Comparison of ENCODE assay signal across 1 cellular context in genomic region chr15:88900982-88901418, GRCh38.
TF ChIP-seq lines count a peak whose summit lies in the region.

No MANE protein-coding gene starts in this region.

TF ChIP-seq in GM12878, 131 proteins besides CTCF, POLR2A, EP300 and RAD21:
- TF ChIP-seq BCL3 (IDR thresholded peaks at IDR 0.05; ENCODE audit: borderline replicate concordance, insufficient read depth, low read depth, low read length, poor library complexity, severe bottlenecking) (peak; percentile 40), EZH2 (IDR thresholded peaks at IDR 0.05; ENCODE audit: borderline replicate concordance, control insufficient read depth, low read depth, low read length) (no peak)
